8 cellular contexts compared by ENCODE assay signal in genomic region chr10:88975377-88975720, GRCh38. TPM values are rescaled to one million over a fixed set of nuclear protein-coding genes. Genes with fewer than 3 reads are reported as not detected.
A peak's percentile ranks its signal among the peaks of the same experiment; 100 is the strongest.
DNase-seq lines count a peak whose midpoint lies in the region; ATAC-seq, FAIRE-seq and TF ChIP-seq lines count a peak whose summit lies in the region.

No MANE protein-coding gene starts in this region.

- peak overlapping the region; percentile 53 for H3K27ac ChIP-seq in suprapubic skin

- CTCF ChIA-PET in activated CD4-positive, alpha-beta memory T cell treated with anti-CD3 and anti-CD28 coated beads, Interleukin-2, amount 10 ng/mL, durations not matched to agents 7 days and 5 days (lab: Charles Lee): interaction anchor here (0.9 to 3.2 kb wide), 5 partner anchors 12 to 43 kb away, joined by 3 to 10 read pairs (median 4); partner anchors contain the start of gene FAS

- peak overlapping the region; percentile 51 for H3K4me3 ChIP-seq in suprapubic skin

- peak; percentile 45 for FAIRE-seq in islet of Langerhans (lab: Jason Lieb, UNC)

- ATAC-seq in HG03442 (IDR thresholded peaks at IDR 0.05; ENCODE audit: unreplicated experiment): no peak

- POLR2A ChIA-PET in activated CD4-positive, alpha-beta memory T cell treated with anti-CD3 and anti-CD28 coated beads, Interleukin-2, amount 10 ng/mL, durations not matched to agents 7 days and 5 days (lab: Charles Lee): interaction anchor here (1.1 to 4.8 kb wide), 4 partner anchors 12 to 96 kb away, joined by 3 to 57 read pairs (median 6); partner anchors contain the start of genes FAS and STAMBPL1

- H3K36me3 Mint-ChIP-seq in T-helper 1 cell treated with Interleukin-12 subunit alpha and Interleukin-12 subunit beta and Interleukin-4 antibody, amounts not matched to agents 30 μg/mL and 1 μg/mL, for 36 hours (ENCODE audit: low read depth): peaks cover 1% of the 10 kb centered on the region
- H3K36me3 Mint-ChIP-seq in activated CD4-positive, alpha-beta memory T cell treated with anti-CD3 and anti-CD28 coated beads, Interleukin-2, amount 10 ng/mL, durations not matched to agents 7 days and 5 days (ENCODE audit: low read depth): peaks cover 5% of the 10 kb centered on the region

- H3K9me3 ChIP-seq in suprapubic skin: no peaks in the 10 kb centered on the region

- H3K4me1 ChIP-seq in suprapubic skin: peaks cover 44% of the 10 kb centered on the region

- H3K9me3 Mint-ChIP-seq in T-helper 1 cell treated with Interleukin-12 subunit alpha and Interleukin-12 subunit beta and Interleukin-4 antibody, amounts not matched to agents 30 μg/mL and 1 μg/mL, for 36 hours: no peaks in the 10 kb centered on the region
- no peaks in the 10 kb centered on the region for H3K9me3 Mint-ChIP-seq in activated CD4-positive, alpha-beta memory T cell treated with anti-CD3 and anti-CD28 coated beads, Interleukin-2, amount 10 ng/mL, durations not matched to agents 7 days and 5 days

- H3K36me3 ChIP-seq in suprapubic skin: no peaks in the 10 kb centered on the region

- peak overlapping the region; percentile 89 for H3K4me3 Mint-ChIP-seq in T-helper 1 cell treated with Interleukin-12 subunit alpha and Interleukin-12 subunit beta and Interleukin-4 antibody, amounts not matched to agents 30 μg/mL and 1 μg/mL, for 36 hours
- H3K4me3 Mint-ChIP-seq in activated CD4-positive, alpha-beta memory T cell treated with anti-CD3 and anti-CD28 coated beads, Interleukin-2, amount 10 ng/mL, durations not matched to agents 7 days and 5 days: peak overlapping the region; percentile 88

- no peak for TF ChIP-seq POLR2A in suprapubic skin (IDR thresholded peaks at IDR 0.05)

- peak overlapping the region; percentile 86 for H3K27ac Mint-ChIP-seq in T-helper 1 cell treated with Interleukin-12 subunit alpha and Interleukin-12 subunit beta and Interleukin-4 antibody, amounts not matched to agents 30 μg/mL and 1 μg/mL, for 36 hours
- peak overlapping the region; percentile 93 for H3K27ac Mint-ChIP-seq in activated CD4-positive, alpha-beta memory T cell treated with anti-CD3 and anti-CD28 coated beads, Interleukin-2, amount 10 ng/mL, durations not matched to agents 7 days and 5 days

- TF ChIP-seq EP300 in suprapubic skin (IDR thresholded peaks at IDR 0.05): no peak

- peaks cover 10% of the 10 kb centered on the region for H3K4me1 Mint-ChIP-seq in T-helper 1 cell treated with Interleukin-12 subunit alpha and Interleukin-12 subunit beta and Interleukin-4 antibody, amounts not matched to agents 30 μg/mL and 1 μg/mL, for 36 hours (ENCODE audit: low read depth)
- peaks cover 28% of the 10 kb centered on the region for H3K4me1 Mint-ChIP-seq in activated CD4-positive, alpha-beta memory T cell treated with anti-CD3 and anti-CD28 coated beads, Interleukin-2, amount 10 ng/mL, durations not matched to agents 7 days and 5 days

- H3K27me3 Mint-ChIP-seq in T-helper 1 cell treated with Interleukin-12 subunit alpha and Interleukin-12 subunit beta and Interleukin-4 antibody, amounts not matched to agents 30 μg/mL and 1 μg/mL, for 36 hours (ENCODE audit: low read depth): peaks cover 6% of the 10 kb centered on the region
- no peaks in the 10 kb centered on the region for H3K27me3 Mint-ChIP-seq in activated CD4-positive, alpha-beta memory T cell treated with anti-CD3 and anti-CD28 coated beads, Interleukin-2, amount 10 ng/mL, durations not matched to agents 7 days and 5 days

- DNase-seq in T-helper 1 cell: no peak
- DNase-seq in activated CD4-positive, alpha-beta memory T cell treated with anti-CD3 and anti-CD28 coated beads, Interleukin-2, amount 10 ng/mL, durations not matched to agents 7 days and 5 days: no peak
- no peak for DNase-seq in suprapubic skin (ENCODE audit: low spot score in 2 of 2)
- no peak for DNase-seq in AG20443 (ENCODE audit: low spot score)
- no peak for DNase-seq in MV-4-11 (lab: John Stamatoyannopoulos, UW)

- no peaks in the 10 kb centered on the region for H3K27me3 ChIP-seq in suprapubic skin

- no peak for TF ChIP-seq CTCF in suprapubic skin (IDR thresholded peaks at IDR 0.05)

- WGBS in suprapubic skin: 41% methylated on average over 3 of the region's 3 CpGs

RNA-seq across cellular contexts. Expression of gene FAS, which starts 15.2 kb away (rescaled TPM):
- 10 to 100 TPM; 91.1 to 96.4 TPM for total RNA-seq in activated CD4-positive, alpha-beta memory T cell treated with anti-CD3 and anti-CD28 coated beads, Interleukin-2, amount 10 ng/mL, durations not matched to agents 7 days and 5 days
- total RNA-seq in suprapubic skin: 10 to 100 TPM; 17.8 to 60.2 (median 42.6) TPM

RNA-seq across cellular contexts. Expression of gene ACTA2, which starts 22.8 kb away (rescaled TPM):
- 10 to 100 TPM; 14.7 to 15.5 TPM for total RNA-seq in activated CD4-positive, alpha-beta memory T cell treated with anti-CD3 and anti-CD28 coated beads, Interleukin-2, amount 10 ng/mL, durations not matched to agents 7 days and 5 days
- total RNA-seq in suprapubic skin: 100 to 1,000 TPM; 146 to 162 (median 152) TPM

Comparison
In these comparisons a context has a peak if more than half of its experiments do, and no peak if none do; other contexts are left out.
1. RNA of gene ACTA2, which starts 22.8 kb away (total RNA-seq): 146 to 162 TPM in suprapubic skin; 14.7 to 15.5 TPM in activated CD4-positive, alpha-beta memory T cell treated with anti-CD3 and anti-CD28 coated beads, Interleukin-2, amount 10 ng/mL, durations not matched to agents 7 days and 5 days; every median in the first group is over 4 times any median in the second.